In genomic region chr6:33290459-33290858, GRCh38 we compare ENCODE assay signal across 10 cellular contexts. TPM values are rescaled to one million over a fixed set of nuclear protein-coding genes. Genes with fewer than 3 reads are reported as not detected.
DNase-seq lines count a peak whose midpoint lies in the region; ATAC-seq, FAIRE-seq and TF ChIP-seq lines count a peak whose summit lies in the region.
"Had no signal": no experiment of that assay in that cellular context is flagged by ENCODE, and none has a peak within 500 bp of the region (broad histone marks: within the 10 kb centered on the region; RNA-seq: fewer than 3 reads in every experiment).

No MANE protein-coding gene starts in this region.

- 73% methylated on average over 7 of the region's 7 CpGs for WGBS in suprapubic skin

- H3K4me1 Mint-ChIP-seq in activated T-cell treated with anti-CD3 and anti-CD28 coated beads, Interleukin-2, amount 50 U/mL, for 72 hours (ENCODE audit: low read depth) = peaks cover 49% of the 10 kb centered on the region
- H3K4me1 Mint-ChIP-seq in activated T-helper 2 cell treated with anti-CD3 and anti-CD28 coated beads, Interferon-gamma antibody, Interleukin-2, Interleukin-4, amounts not matched to agents 10 μg/mL and 5 μg/mL and 100 μg/mL, durations not matched to agents 14 hours and 24 hours and 36 hours (ENCODE audit: low read depth) = peaks cover 25% of the 10 kb centered on the region

- no peaks in the 10 kb centered on the region for H3K9me3 Mint-ChIP-seq in activated T-cell treated with anti-CD3 and anti-CD28 coated beads, Interleukin-2, amount 50 U/mL, for 72 hours
- H3K9me3 Mint-ChIP-seq in activated T-helper 2 cell treated with anti-CD3 and anti-CD28 coated beads, Interferon-gamma antibody, Interleukin-2, Interleukin-4, amounts not matched to agents 10 μg/mL and 5 μg/mL and 100 μg/mL, durations not matched to agents 14 hours and 24 hours and 36 hours = no peaks in the 10 kb centered on the region

- H3K9me1 ChIP-seq in keratinocyte (ENCODE audit: control insufficient read depth, extremely low read depth, insufficient read depth, low read length) = no peaks in the 10 kb centered on the region

- no peak overlapping the region for H2AFZ ChIP-seq in keratinocyte (ENCODE audit: control insufficient read depth, low read length)

- no peak for TF ChIP-seq EP300 in suprapubic skin (IDR thresholded peaks at IDR 0.05)

- H3K36me3 Mint-ChIP-seq in activated T-cell treated with anti-CD3 and anti-CD28 coated beads, Interleukin-2, amount 50 U/mL, for 72 hours (ENCODE audit: insufficient read depth in 2 of 2) = peaks cover 10 to 18% of the 10 kb centered on the region in 2 donors
- H3K36me3 Mint-ChIP-seq in activated T-helper 2 cell treated with anti-CD3 and anti-CD28 coated beads, Interferon-gamma antibody, Interleukin-2, Interleukin-4, amounts not matched to agents 10 μg/mL and 5 μg/mL and 100 μg/mL, durations not matched to agents 14 hours and 24 hours and 36 hours (ENCODE audit: low read depth) = peaks cover 53% of the 10 kb centered on the region

- no peak for DNase-seq in activated T-cell treated with anti-CD3 and anti-CD28 coated beads, Interleukin-2, amount 50 U/mL, for 72 hours
- DNase-seq in activated T-cell treated with anti-CD3 and anti-CD28 coated beads for 4 hours (no peak), keratinocyte (ENCODE audit: low read depth, low spot score) (no peak), suprapubic skin (ENCODE audit: low spot score in 2 of 2) (no peak), SIG-M5 (lab: John Stamatoyannopoulos, UW) (no peak)
- no peak for DNase-seq in activated T-helper 2 cell treated with anti-CD3 and anti-CD28 coated beads, Interferon-gamma antibody, Interleukin-2, Interleukin-4, amounts not matched to agents 10 μg/mL and 5 μg/mL and 100 μg/mL, durations not matched to agents 14 hours and 24 hours and 36 hours (ENCODE audit: low spot score)
- DNase-seq: NCI-H226; stimulated activated CD4-positive, alpha-beta T cell treated with anti-CD3 and anti-CD28 coated beads, Interleukin-12 subunit alpha, Interleukin-12 subunit beta, amount 100 ng/mL, for 4 hours had no signal

- H3K4me3 Mint-ChIP-seq in activated T-cell treated with anti-CD3 and anti-CD28 coated beads, Interleukin-2, amount 50 U/mL, for 72 hours = peak overlapping the region; percentile 97 to 99
- peak overlapping the region; percentile 98 for H3K4me3 Mint-ChIP-seq in activated T-helper 2 cell treated with anti-CD3 and anti-CD28 coated beads, Interferon-gamma antibody, Interleukin-2, Interleukin-4, amounts not matched to agents 10 μg/mL and 5 μg/mL and 100 μg/mL, durations not matched to agents 14 hours and 24 hours and 36 hours (ENCODE audit: low read depth)

- H3K9ac ChIP-seq in keratinocyte (ENCODE audit: control insufficient read depth, extremely low read depth, insufficient read depth, low read length) = peak overlapping the region; percentile 95

- H3K4me3 ChIP-seq in keratinocyte (ENCODE audit: control insufficient read depth in 2 of 3, extremely low read depth in 1 of 3, insufficient read depth in 2 of 3, low read depth in 1 of 3, low read length in 3 of 3) (peak overlapping the region; percentile 54 to 98 (median 95)), suprapubic skin (peak overlapping the region; percentile 86)

- TF ChIP-seq POLR2A in suprapubic skin (IDR thresholded peaks at IDR 0.05) = no peak

- dilution Hi-C loops in keratinocyte (cut with MboI; ENCODE audit: extremely low pct_ligation_motif_present, low sequenced_read_pairs) = no loop called here

- TF ChIP-seq CTCF in keratinocyte (optimal IDR thresholded peaks at IDR 0.05 in 1 of 3, IDR thresholded peaks at IDR 0.05 in 1 of 3, conservative IDR thresholded peaks at IDR 0.05 in 1 of 3; ENCODE audit: extremely low read depth in 1 of 3, insufficient read depth in 2 of 3, low read length in 3 of 3) = no peak
- TF ChIP-seq CTCF in suprapubic skin (IDR thresholded peaks at IDR 0.05) = no peak

- peaks cover 49% of the 10 kb centered on the region for H3K79me2 ChIP-seq in keratinocyte (ENCODE audit: control insufficient read depth, insufficient read depth, low read length)

- no peaks in the 10 kb centered on the region for H3K9me3 ChIP-seq in keratinocyte (ENCODE audit: control insufficient read depth, low read depth, low read length)
- no peaks in the 10 kb centered on the region for H3K9me3 ChIP-seq in suprapubic skin

- H3K4me1 ChIP-seq in keratinocyte (ENCODE audit: control insufficient read depth, extremely low read depth, insufficient read depth, low read length) = peaks cover 20% of the 10 kb centered on the region
- peaks cover 25% of the 10 kb centered on the region for H3K4me1 ChIP-seq in suprapubic skin

- no peak for FAIRE-seq in keratinocyte (lab: Jason Lieb, UNC)

- H3K36me3 ChIP-seq in keratinocyte (ENCODE audit: control insufficient read depth in 2 of 2, extremely low read depth in 1 of 2, insufficient read depth in 2 of 2, low read length in 2 of 2) (peaks cover 37 to 49% of the 10 kb centered on the region in 2 experiments), suprapubic skin (peaks cover 64% of the 10 kb centered on the region)

- ATAC-seq in activated T-cell treated with anti-CD3 and anti-CD28 coated beads, Interleukin-2, amount 50 U/mL, for 72 hours (replicated peaks in 1 of 2) = no peak
- ATAC-seq in HG03045 (IDR thresholded peaks at IDR 0.05; ENCODE audit: unreplicated experiment) (no peak), HG02642 (IDR thresholded peaks at IDR 0.05; ENCODE audit: poor library complexity, unreplicated experiment) (no peak)

- H3K4me2 ChIP-seq in keratinocyte (ENCODE audit: control insufficient read depth, extremely low read depth, insufficient read depth, low read depth, low read length) = peak overlapping the region; percentile 99

- H3K27me3 ChIP-seq in keratinocyte (ENCODE audit: control insufficient read depth, extremely low read depth, insufficient read depth, low read length) (no peaks in the 10 kb centered on the region), suprapubic skin (no peaks in the 10 kb centered on the region)

- no peaks in the 10 kb centered on the region for H3K27me3 Mint-ChIP-seq in activated T-cell treated with anti-CD3 and anti-CD28 coated beads, Interleukin-2, amount 50 U/mL, for 72 hours (ENCODE audit: low read depth)
- H3K27me3 Mint-ChIP-seq in activated T-helper 2 cell treated with anti-CD3 and anti-CD28 coated beads, Interferon-gamma antibody, Interleukin-2, Interleukin-4, amounts not matched to agents 10 μg/mL and 5 μg/mL and 100 μg/mL, durations not matched to agents 14 hours and 24 hours and 36 hours (ENCODE audit: low read depth) = no peaks in the 10 kb centered on the region

- H3K27ac ChIP-seq in keratinocyte (ENCODE audit: control insufficient read depth, insufficient read depth, low read length) (peak overlapping the region; percentile 85), suprapubic skin (no peak overlapping the region)

- H4K20me1 ChIP-seq in keratinocyte (ENCODE audit: control insufficient read depth, extremely low read depth, insufficient read depth, low read length) = no peaks in the 10 kb centered on the region

- intact Hi-C loops in activated T-helper 2 cell treated with anti-CD3 and anti-CD28 coated beads, Interferon-gamma antibody, Interleukin-2, Interleukin-4, amounts not matched to agents 10 μg/mL and 5 μg/mL and 100 μg/mL, durations not matched to agents 14 hours and 24 hours and 36 hours (cut with micrococcal nuclease) = no loop called here

- H3K27ac Mint-ChIP-seq in activated T-cell treated with anti-CD3 and anti-CD28 coated beads, Interleukin-2, amount 50 U/mL, for 72 hours = peak overlapping the region; percentile 94
- H3K27ac Mint-ChIP-seq in activated T-helper 2 cell treated with anti-CD3 and anti-CD28 coated beads, Interferon-gamma antibody, Interleukin-2, Interleukin-4, amounts not matched to agents 10 μg/mL and 5 μg/mL and 100 μg/mL, durations not matched to agents 14 hours and 24 hours and 36 hours = peak overlapping the region; percentile 2

RNA-seq across cellular contexts. Expression of gene PFDN6, which starts 1.1 kb away (rescaled TPM):
- 10 to 100 TPM; 41.9 to 54.6 TPM for total RNA-seq in activated T-cell treated with anti-CD3 and anti-CD28 coated beads, Interleukin-2, amount 50 U/mL, for 72 hours
- total RNA-seq in activated T-helper 2 cell treated with anti-CD3 and anti-CD28 coated beads, Interferon-gamma antibody, Interleukin-2, Interleukin-4, amounts not matched to agents 10 μg/mL and 5 μg/mL and 100 μg/mL, durations not matched to agents 14 hours and 24 hours and 36 hours = 104 and 117 TPM in 2 replicates
- polyA plus RNA-seq in keratinocyte = 68.3 to 106 TPM (median 68.5 TPM) in 3 replicates
- polyA plus RNA-seq in keratinocyte (2011; ENCODE audit: low read depth) = 80.6 TPM
- polyA plus RNA-seq in keratinocyte (2011; cell fraction: cytosol; rRNA removed) = 58.1 and 84.8 TPM in 2 replicates
- polyA plus RNA-seq in keratinocyte (2011; cell fraction: nucleus; rRNA removed) = 54.4 and 66.0 TPM in 2 replicates
- 97.1 and 119 TPM in 2 replicates for polyA plus RNA-seq in keratinocyte (2012; ENCODE audit: low replicate concordance)
- 7.9 to 25.1 TPM (median 15.5 TPM) in 3 replicates for polyA minus RNA-seq in keratinocyte
- 29.5 TPM for polyA minus RNA-seq in keratinocyte (2011; cell fraction: cytosol; rRNA and poly(A)+ RNA removed)
- 6.6 and 8.8 TPM in 2 replicates for polyA minus RNA-seq in keratinocyte (2011; cell fraction: nucleus; rRNA and poly(A)+ RNA removed)
- total RNA-seq in suprapubic skin = 10 to 100 TPM; 20.5 to 31.5 (median 22.3) TPM

RNA-seq across cellular contexts. Expression of gene WDR46, which starts 1.4 kb away (rescaled TPM):
- total RNA-seq in activated T-cell treated with anti-CD3 and anti-CD28 coated beads, Interleukin-2, amount 50 U/mL, for 72 hours = 10 to 100 TPM; 46.6 to 54.0 TPM
- total RNA-seq in activated T-helper 2 cell treated with anti-CD3 and anti-CD28 coated beads, Interferon-gamma antibody, Interleukin-2, Interleukin-4, amounts not matched to agents 10 μg/mL and 5 μg/mL and 100 μg/mL, durations not matched to agents 14 hours and 24 hours and 36 hours = 87.3 and 98.3 TPM in 2 replicates
- polyA plus RNA-seq in keratinocyte = 43.0 to 49.3 TPM (median 45.0 TPM) in 3 replicates
- 55.5 TPM for polyA plus RNA-seq in keratinocyte (2011; ENCODE audit: low read depth)
- 23.2 and 40.6 TPM in 2 replicates for polyA plus RNA-seq in keratinocyte (2011; cell fraction: cytosol; rRNA removed)
- polyA plus RNA-seq in keratinocyte (2011; cell fraction: nucleus; rRNA removed) = 59.1 and 59.7 TPM in 2 replicates
- 43.3 and 58.7 TPM in 2 replicates for polyA plus RNA-seq in keratinocyte (2012; ENCODE audit: low replicate concordance)
- 52.5 to 66.9 TPM (median 62.3 TPM) in 3 replicates for polyA minus RNA-seq in keratinocyte
- 66.4 TPM for polyA minus RNA-seq in keratinocyte (2011; cell fraction: cytosol; rRNA and poly(A)+ RNA removed)
- polyA minus RNA-seq in keratinocyte (2011; cell fraction: nucleus; rRNA and poly(A)+ RNA removed) = 28.2 and 33.5 TPM in 2 replicates
- 10 to 100 TPM; 41.3 to 67.2 (median 50.2) TPM for total RNA-seq in suprapubic skin

RNA-seq across cellular contexts. Expression of gene RGL2, which starts 8.3 kb away (rescaled TPM):
- 10 to 100 TPM; 34.3 to 43.7 TPM for total RNA-seq in activated T-cell treated with anti-CD3 and anti-CD28 coated beads, Interleukin-2, amount 50 U/mL, for 72 hours
- total RNA-seq in activated T-helper 2 cell treated with anti-CD3 and anti-CD28 coated beads, Interferon-gamma antibody, Interleukin-2, Interleukin-4, amounts not matched to agents 10 μg/mL and 5 μg/mL and 100 μg/mL, durations not matched to agents 14 hours and 24 hours and 36 hours = 31.5 and 32.9 TPM in 2 replicates
- 33.6 to 57.3 TPM (median 35.8 TPM) in 3 replicates for polyA plus RNA-seq in keratinocyte
- 10.8 TPM for polyA plus RNA-seq in keratinocyte (2011; ENCODE audit: low read depth)
- 24.7 and 34.6 TPM in 2 replicates for polyA plus RNA-seq in keratinocyte (2011; cell fraction: cytosol; rRNA removed)
- 107 and 125 TPM in 2 replicates for polyA plus RNA-seq in keratinocyte (2011; cell fraction: nucleus; rRNA removed)
- polyA plus RNA-seq in keratinocyte (2012; ENCODE audit: low replicate concordance) = 31.8 and 45.3 TPM in 2 replicates
- 39.6 to 64.0 TPM (median 56.8 TPM) in 3 replicates for polyA minus RNA-seq in keratinocyte
- 48.2 TPM for polyA minus RNA-seq in keratinocyte (2011; cell fraction: cytosol; rRNA and poly(A)+ RNA removed)
- 35.5 and 41.4 TPM in 2 replicates for polyA minus RNA-seq in keratinocyte (2011; cell fraction: nucleus; rRNA and poly(A)+ RNA removed)
- 100 to 1,000 TPM in 1 of 4 donors, 10 to 100 TPM in 3; 80.8 to 118 (median 96.6) TPM for total RNA-seq in suprapubic skin

RNA-seq across cellular contexts. Expression of gene B3GALT4, which starts 13.5 kb away (rescaled TPM):
- total RNA-seq in activated T-cell treated with anti-CD3 and anti-CD28 coated beads, Interleukin-2, amount 50 U/mL, for 72 hours = 10 to 100 TPM; 10.1 to 14.2 TPM
- total RNA-seq in activated T-helper 2 cell treated with anti-CD3 and anti-CD28 coated beads, Interferon-gamma antibody, Interleukin-2, Interleukin-4, amounts not matched to agents 10 μg/mL and 5 μg/mL and 100 μg/mL, durations not matched to agents 14 hours and 24 hours and 36 hours = 5.1 and 6.5 TPM in 2 replicates
- 0.31 to 0.61 TPM (median 0.49 TPM) in 3 replicates for polyA plus RNA-seq in keratinocyte
- 1.6 TPM for polyA plus RNA-seq in keratinocyte (2011; ENCODE audit: low read depth)
- 0.18 and 0.52 TPM in 2 replicates for polyA plus RNA-seq in keratinocyte (2011; cell fraction: cytosol; rRNA removed)
- polyA plus RNA-seq in keratinocyte (2011; cell fraction: nucleus; rRNA removed) = 0.23 and 0.42 TPM in 2 replicates
- 0.73 and 3.6 TPM in 2 replicates for polyA plus RNA-seq in keratinocyte (2012; ENCODE audit: low replicate concordance)
- polyA minus RNA-seq in keratinocyte = 0.19 to 0.82 TPM (median 0.66 TPM) in 3 replicates
- polyA minus RNA-seq in keratinocyte (2011; cell fraction: cytosol; rRNA and poly(A)+ RNA removed) = not detected
- 0.78 and 0.95 TPM in 2 replicates for polyA minus RNA-seq in keratinocyte (2011; cell fraction: nucleus; rRNA and poly(A)+ RNA removed)
- total RNA-seq in suprapubic skin = 10 to 100 TPM; 16.6 to 26.2 (median 18.2) TPM

RNA-seq across cellular contexts. Expression of gene RPS18, which starts 18.6 kb away (rescaled TPM):
- 1,000 to 10,000 TPM; 4,335 to 4,825 TPM for total RNA-seq in activated T-cell treated with anti-CD3 and anti-CD28 coated beads, Interleukin-2, amount 50 U/mL, for 72 hours
- 3,099 and 3,143 TPM in 2 replicates for total RNA-seq in activated T-helper 2 cell treated with anti-CD3 and anti-CD28 coated beads, Interferon-gamma antibody, Interleukin-2, Interleukin-4, amounts not matched to agents 10 μg/mL and 5 μg/mL and 100 μg/mL, durations not matched to agents 14 hours and 24 hours and 36 hours
- 5,669 to 7,560 TPM (median 6,374 TPM) in 3 replicates for polyA plus RNA-seq in keratinocyte
- 5,131 TPM for polyA plus RNA-seq in keratinocyte (2011; ENCODE audit: low read depth)
- polyA plus RNA-seq in keratinocyte (2011; cell fraction: cytosol; rRNA removed) = 8,032 and 8,200 TPM in 2 replicates
- polyA plus RNA-seq in keratinocyte (2011; cell fraction: nucleus; rRNA removed) = 2,373 and 2,480 TPM in 2 replicates
- polyA plus RNA-seq in keratinocyte (2012; ENCODE audit: low replicate concordance) = 5,588 and 7,887 TPM in 2 replicates
- polyA minus RNA-seq in keratinocyte = 1,658 to 4,031 TPM (median 3,145 TPM) in 3 replicates
- 1,661 TPM for polyA minus RNA-seq in keratinocyte (2011; cell fraction: cytosol; rRNA and poly(A)+ RNA removed)
- polyA minus RNA-seq in keratinocyte (2011; cell fraction: nucleus; rRNA and poly(A)+ RNA removed) = 306 and 457 TPM in 2 replicates
- 1,000 to 10,000 TPM; 2,261 to 4,381 (median 4,042) TPM for total RNA-seq in suprapubic skin
